8 cellular contexts compared by ENCODE assay signal in genomic region chr12:122078141-122079037, GRCh38. TPM values are rescaled to one million over a fixed set of nuclear protein-coding genes. Genes with fewer than 3 reads are reported as not detected.
A peak's percentile ranks its signal among the peaks of the same experiment; 100 is the strongest.
DNase-seq lines count a peak whose midpoint lies in the region; ATAC-seq and TF ChIP-seq lines count a peak whose summit lies in the region.

TSS of gene MLXIP (plus strand) at chr12:122078756. CDS start at chr12:122078854, 98 bp downstream.

- TF ChIP-seq CTCF in AG10803 (conservative IDR thresholded peaks at IDR 0.05; ENCODE audit: low read length): no peak

- DNase-seq in AG10803 (ENCODE audit: low read depth): peak; percentile 90
- DNase-seq in NCI-H510A treated with DMSO at 0.1 percent for 48 hours (lab: John Stamatoyannopoulos, UW): peak; percentile 93
- DNase-seq in activated CD4-positive, alpha-beta T cell treated with anti-CD3 and anti-CD28 coated beads for 24 hours (ENCODE audit: low read depth in 2 of 2): peak; percentile 73 to 89
- peak; percentile 98 for DNase-seq in cerebellum (ENCODE audit: low spot score)
- DNase-seq in kidney tubule cell (ENCODE audit: low spot score): peak; percentile 96
- peak; percentile 85 to 88 for DNase-seq in stimulated activated CD4-positive, alpha-beta T cell treated with anti-CD3 and anti-CD28 coated beads, Interleukin-1b, Interleukin-23, amount 100 ng/mL, for 4 hours (ENCODE audit: low read depth in 2 of 2)

- peak within 1 kb of the TSS; percentile 88 for H3K4me3 ChIP-seq in AG10803 (ENCODE audit: low read length)

- ATAC-seq in GM19043 (IDR thresholded peaks at IDR 0.05; ENCODE audit: low read depth, unreplicated experiment): peak; percentile 60
- ATAC-seq in HG03378 (IDR thresholded peaks at IDR 0.05; ENCODE audit: unreplicated experiment): peak; percentile 43

RNA-seq across cellular contexts. Expression of gene MLXIP, which starts in this region (rescaled TPM):
- 18.9 TPM for total RNA-seq in cerebellum

Comparison
In these comparisons a context has a peak if more than half of its experiments do, and no peak if none do; other contexts are left out.
1. Peak in every context shown above with its lines: DNase-seq, ATAC-seq and H3K4me3 ChIP-seq.